ENCODE assay signal across 15 cellular contexts in genomic region chr18:35547008-35547605, GRCh38. TPM values are rescaled to one million over a fixed set of nuclear protein-coding genes. Genes with fewer than 3 reads are reported as not detected.
DNase-seq lines count a peak whose midpoint lies in the region; ATAC-seq, FAIRE-seq and TF ChIP-seq lines count a peak whose summit lies in the region.
"Had no signal": no experiment of that assay in that cellular context is flagged by ENCODE, and none has a peak within 500 bp of the region (broad histone marks: within the 10 kb centered on the region; RNA-seq: fewer than 3 reads in every experiment).

No MANE protein-coding gene starts in this region.

- CTCF ChIA-PET in A549 (lab: Yijun Ruan, JAX): interaction anchor here (0.8 kb wide), 1 partner anchor 21 kb away, joined by 3 read pairs; no protein-coding TSS in a partner anchor

- 0 out of 3 replicates have a peak overlapping the region, but pooled peaks have one; percentile 0 for H3K4me2 ChIP-seq in A549

- no peak overlapping the region for H3K27ac ChIP-seq in A549
- H3K27ac ChIP-seq in WERI-Rb-1: no peak overlapping the region
- H3K27ac ChIP-seq: C4-2B, GM23248 had no signal

- H3K36me3 Mint-ChIP-seq in progenitor cell of endocrine pancreas (ENCODE audit: insufficient read depth): no peaks in the 10 kb centered on the region
- H3K36me3 Mint-ChIP-seq: CD4-positive, alpha-beta memory T cell had no signal

- H3K27me3 ChIP-seq in WERI-Rb-1 (ENCODE audit: insufficient read depth, low read depth, severe bottlenecking): no peaks in the 10 kb centered on the region
- H3K27me3 ChIP-seq: BE2C had no signal

- no peak for TF ChIP-seq RAD21 in A549 (conservative IDR thresholded peaks at IDR 0.05 in 1 of 2, IDR thresholded peaks at IDR 0.05 in 1 of 2)

- no peak overlapping the region for H3K4me3 Mint-ChIP-seq in progenitor cell of endocrine pancreas (ENCODE audit: low read depth)
- H3K4me3 Mint-ChIP-seq: CD4-positive, alpha-beta memory T cell had no signal

- no peak for ATAC-seq in A549

- POLR2A ChIA-PET in A549 (lab: Yijun Ruan, JAX): no interaction called here

- no peak for FAIRE-seq in A549 (lab: Jason Lieb, UNC)
- FAIRE-seq in D721Med (lab: Jason Lieb, UNC): peak; percentile 46
- FAIRE-seq: A204.1 had no signal

- no peaks in the 10 kb centered on the region for H3K36me3 ChIP-seq in WERI-Rb-1
- H3K36me3 ChIP-seq: BE2C had no signal

- H3K4me3 ChIP-seq in A549 (no peak overlapping the region), WERI-Rb-1 (ENCODE audit: low read depth, low read length) (no peak overlapping the region)
- H3K4me3 ChIP-seq: GM23248 had no signal

- WGBS in A549 (ENCODE audit: missing lambda C conversion rate): 42% methylated on average over 2 of the region's 2 CpGs

- DNase-seq in A549 (ENCODE audit: low read depth in 1 of 2, low spot score in 1 of 2) (no peak), D721Med (ENCODE audit: insufficient read length, low spot score) (no peak), HuH-7 (ENCODE audit: low spot score) (peak; percentile 11), progenitor cell of endocrine pancreas (ENCODE audit: low spot score, unreplicated experiment) (no peak), SW480 (ENCODE audit: low spot score) (no peak), WERI-Rb-1 (no peak), NCI-H2196 (lab: John Stamatoyannopoulos, UW; ENCODE audit: unreplicated experiment) (no peak)
- DNase-seq: BE2C; CD4-positive, alpha-beta memory T cell; DMS53; GF-D8; GM23248; H7 had no signal

- 0 out of 3 replicates have a peak, but pooled peaks cover 8% of the 10 kb centered on the region for H3K4me1 ChIP-seq in A549
- H3K4me1 ChIP-seq: BE2C had no signal

- peaks cover 22% of the 10 kb centered on the region for H3K4me1 Mint-ChIP-seq in progenitor cell of endocrine pancreas (ENCODE audit: low read depth)
- H3K4me1 Mint-ChIP-seq: CD4-positive, alpha-beta memory T cell had no signal

- H3K9me3 Mint-ChIP-seq in progenitor cell of endocrine pancreas (ENCODE audit: low read depth): peaks cover 5% of the 10 kb centered on the region

- H3K9me3 ChIP-seq in A549 (no peaks in the 10 kb centered on the region), WERI-Rb-1 (ENCODE audit: severe bottlenecking) (no peaks in the 10 kb centered on the region)
- H3K9me3 ChIP-seq: BE2C had no signal

- TF ChIP-seq EP300 in A549 (IDR thresholded peaks at IDR 0.05): no peak

- TF ChIP-seq POLR2A in A549 (IDR thresholded peaks at IDR 0.05; ENCODE audit: low read length): no peak

- TF ChIP-seq CTCF in A549 (IDR thresholded peaks at IDR 0.05) (no peak), D721Med (IDR thresholded peaks at IDR 0.05; ENCODE audit: insufficient read depth, missing control alignments) (no peak), progenitor cell of endocrine pancreas (IDR thresholded peaks at IDR 0.05; ENCODE audit: unreplicated experiment) (no peak), WERI-Rb-1 (IDR thresholded peaks at IDR 0.05; ENCODE audit: low read depth, low read length) (no peak)

- no peaks in the 10 kb centered on the region for H3K27me3 Mint-ChIP-seq in progenitor cell of endocrine pancreas

- H3K27ac Mint-ChIP-seq in progenitor cell of endocrine pancreas: peak overlapping the region; percentile 29
- H3K27ac Mint-ChIP-seq: CD4-positive, alpha-beta memory T cell had no signal

TF ChIP-seq in A549, 52 proteins besides CTCF, POLR2A, EP300 and RAD21:
- no peak for TF ChIP-seq USF2 (IDR thresholded peaks at IDR 0.05)
- no peak for TF ChIP-seq GATA3 (IDR thresholded peaks at IDR 0.05; ENCODE audit: borderline replicate concordance)
- TF ChIP-seq PHF8 (IDR thresholded peaks at IDR 0.05; ENCODE audit: borderline replicate concordance, low read depth): no peak
- no peak for TF ChIP-seq CHD2 (IDR thresholded peaks at IDR 0.05; ENCODE audit: low read length, partially characterized antibody)
- TF ChIP-seq NFE2L2 (conservative IDR thresholded peaks at IDR 0.05; ENCODE audit: low read length): no peak
- no peak for TF ChIP-seq HEYL (CRISPR knock-in tag; IDR thresholded peaks at IDR 0.05)
- no peak for TF ChIP-seq ZNF302 (CRISPR knock-in tag; IDR thresholded peaks at IDR 0.05)
- no peak for TF ChIP-seq ELK1 (IDR thresholded peaks at IDR 0.05; ENCODE audit: low read depth, low read length)
- TF ChIP-seq CHD4 (IDR thresholded peaks at IDR 0.05; ENCODE audit: borderline replicate concordance): no peak
- TF ChIP-seq SREBF2 (IDR thresholded peaks at IDR 0.05): no peak
- TF ChIP-seq KDM5A (IDR thresholded peaks at IDR 0.05): no peak
TF ChIP-seq in A549: peak in this region for 0.

RNA-seq across cellular contexts. Expression of gene GALNT1, which starts 34.4 kb away (rescaled TPM):
- polyA plus RNA-seq in A549 (2011; rRNA removed) (93.0 and 113 TPM in 2 replicates), A549 (2017; fragmentation: RNase III; extraction: RNeasy Plus Mini Kit Qiagen cat#74134 plus additional on column Dnase treatment) (94.0 to 97.4 TPM (median 96.6 TPM) in 3 replicates)
- 17.0 and 18.4 TPM in 2 replicates for polyA plus RNA-seq in A549 (2012; cell fraction: cytosol; rRNA removed)
- 4.2 and 6.5 TPM in 2 replicates for polyA plus RNA-seq in A549 (2012; cell fraction: nucleus; rRNA removed)
- 48.4 and 52.8 TPM in 2 replicates for polyA minus RNA-seq in A549 (2011; rRNA and poly(A)+ RNA removed)
- total RNA-seq in progenitor cell of endocrine pancreas: 92.1 and 92.8 TPM in 2 replicates

RNA-seq across cellular contexts. Expression of gene INO80C, which starts 49.3 kb away (rescaled TPM):
- 22.1 and 22.4 TPM in 2 replicates for polyA plus RNA-seq in A549 (2011; rRNA removed)
- 24.2 TPM in 2 replicates for polyA plus RNA-seq in A549 (2012; cell fraction: cytosol; rRNA removed)
- 18.3 and 31.9 TPM in 2 replicates for polyA plus RNA-seq in A549 (2012; cell fraction: nucleus; rRNA removed)
- polyA plus RNA-seq in A549 (2017; fragmentation: RNase III; extraction: RNeasy Plus Mini Kit Qiagen cat#74134 plus additional on column Dnase treatment): 30.8 to 34.4 TPM (median 33.3 TPM) in 3 replicates
- polyA minus RNA-seq in A549 (2011; rRNA and poly(A)+ RNA removed): 13.1 TPM in 2 replicates
- total RNA-seq in progenitor cell of endocrine pancreas: 30.0 and 31.6 TPM in 2 replicates
